In genomic region chr3:120793601-120794000, GRCh38 we compare ENCODE assay signal across 6 cellular contexts.
"Had no signal": no experiment of that assay in that cellular context is flagged by ENCODE, and none has a peak within 500 bp of the region (broad histone marks: within the 10 kb centered on the region; RNA-seq: fewer than 3 reads in every experiment).

No MANE protein-coding gene starts in this region.

- H3K27ac ChIP-seq: ascending aorta, gastroesophageal sphincter, ovary, uterus had no signal

- H3K4me3 ChIP-seq: ascending aorta, gastroesophageal sphincter, ovary, uterus had no signal

- H3K9me3 ChIP-seq: ascending aorta, gastroesophageal sphincter, ovary, uterus had no signal

- H3K4me1 ChIP-seq: ascending aorta, gastroesophageal sphincter, uterus had no signal

- ATAC-seq: activated CD8-positive, alpha-beta T cell treated with anti-CD3 and anti-CD28 coated beads for 36 hours; gastroesophageal sphincter had no signal

- H3K36me3 ChIP-seq: ascending aorta, gastroesophageal sphincter, ovary, uterus had no signal

- H3K27me3 ChIP-seq: ascending aorta, gastroesophageal sphincter, ovary, uterus had no signal

- DNase-seq: activated CD8-positive, alpha-beta memory T cell treated with anti-CD3 and anti-CD28 coated beads, Interleukin-2, amount 50 U/mL, for 48 hours; activated CD8-positive, alpha-beta T cell treated with anti-CD3 and anti-CD28 coated beads for 36 hours; ovary; uterus had no signal
